In the genomic region with DNA sequence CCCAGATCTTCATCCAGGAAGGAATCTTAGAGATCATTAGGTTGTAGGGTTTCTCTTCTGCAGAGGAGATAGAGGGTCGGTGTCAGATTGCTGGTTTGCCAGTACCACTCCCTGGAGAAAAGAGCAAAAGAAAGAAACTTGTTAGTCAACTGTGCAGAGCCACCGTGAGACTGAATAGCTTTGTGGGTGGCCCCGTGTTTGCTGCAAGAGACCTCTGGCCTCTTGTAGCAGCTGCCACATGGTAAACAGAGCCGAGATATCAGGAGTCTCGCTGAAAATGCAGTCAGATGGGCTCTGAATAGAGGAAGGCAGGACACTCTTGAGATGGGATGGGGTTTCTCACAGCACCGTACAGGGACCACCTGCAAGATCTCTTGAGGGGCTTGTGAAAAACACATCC, we compare ENCODE assay signal across 18 cellular contexts.
A peak's percentile ranks its signal among the peaks of the same experiment; 100 is the strongest.
DNase-seq lines count a peak whose midpoint lies in the region; ATAC-seq, FAIRE-seq and TF ChIP-seq lines count a peak whose summit lies in the region.
"Had no signal": no experiment of that assay in that cellular context is flagged by ENCODE, and none has a peak within 500 bp of the region (broad histone marks: within the 10 kb centered on the region; RNA-seq: fewer than 3 reads in every experiment).

No MANE protein-coding gene starts in this region.

- H3K4me1 Mint-ChIP-seq in glutamatergic neuron (ENCODE audit: low read depth, unreplicated experiment), result peaks cover 45% of the 10 kb centered on the region

- H3K27me3 ChIP-seq in pancreas, result no peaks in the 10 kb centered on the region
- no peaks in the 10 kb centered on the region for H3K27me3 ChIP-seq in dorsolateral prefrontal cortex
- H3K27me3 ChIP-seq in H7 (ENCODE audit: control insufficient read depth, insufficient read depth, low read length), result no peaks in the 10 kb centered on the region
- H3K27me3 ChIP-seq: adrenal gland, thyroid gland had no signal

- no peaks in the 10 kb centered on the region for H3K36me3 Mint-ChIP-seq in glutamatergic neuron (ENCODE audit: unreplicated experiment)

- H3K27ac ChIP-seq in pancreas, result peak overlapping the region in 1 of 4 donors; percentile 23
- no peak overlapping the region for H3K27ac ChIP-seq in dorsolateral prefrontal cortex
- H3K27ac ChIP-seq: adrenal gland, thyroid gland, VCaP had no signal

- intact Hi-C loops in pancreas (cut with DNase I) (no loop called here), dorsolateral prefrontal cortex (cut with DNase I) (no loop called here)

- no peaks in the 10 kb centered on the region for H3K36me3 ChIP-seq in pancreas
- H3K36me3 ChIP-seq in H7 (replicated peaks; ENCODE audit: control insufficient read depth, insufficient read depth, low read length), result no peaks in the 10 kb centered on the region; the same call in none of the 2 replicates
- H3K36me3 ChIP-seq: adrenal gland had no signal

- DNase-seq in HuH-7.5 (ENCODE audit: low spot score) (peak; percentile 37), NCI-H345 (lab: John Stamatoyannopoulos, UW) (peak; percentile 39), glutamatergic neuron (no peak), pancreas (peak in 2 of 6 donors; percentile 42 to 51), GM19240 (ENCODE audit: insufficient read length, low spot score) (no peak), dorsolateral prefrontal cortex (no peak), H7 (no peak)
- DNase-seq: activated CD8-positive, alpha-beta T cell treated with anti-CD3 and anti-CD28 coated beads for 36 hours; adrenal gland; GF-D8; mammary epithelial cell; NCI-H2029 treated with DMSO at 0.1 percent for 48 hours; right cardiac atrium; stimulated activated CD4-positive, alpha-beta T cell treated with anti-CD3 and anti-CD28 coated beads, Interleukin-2, amount 100 ng/mL, for 24 hours; thyroid gland had no signal

- TF ChIP-seq CTCF in glutamatergic neuron (IDR thresholded peaks at IDR 0.05; ENCODE audit: partially characterized antibody, unreplicated experiment) (no peak), pancreas (IDR thresholded peaks at IDR 0.05) (no peak), dorsolateral prefrontal cortex (IDR thresholded peaks at IDR 0.05 in 54 of 56, conservative IDR thresholded peaks at IDR 0.05 in 2 of 56; ENCODE audit: low read depth in 1 of 56, partially characterized antibody in 56 of 56) (no peak)

- FAIRE-seq in pancreas (lab: Jason Lieb, UNC), result no peak

- peaks cover 10% of the 10 kb centered on the region for H3K27me3 Mint-ChIP-seq in glutamatergic neuron (ENCODE audit: unreplicated experiment)
- H3K27me3 Mint-ChIP-seq: activated CD8-positive, alpha-beta T cell treated with anti-CD3 and anti-CD28 coated beads for 36 hours had no signal

- H3K27ac Mint-ChIP-seq in glutamatergic neuron (ENCODE audit: unreplicated experiment), result peak overlapping the region; percentile 74
- H3K27ac Mint-ChIP-seq: activated CD8-positive, alpha-beta T cell treated with anti-CD3 and anti-CD28 coated beads for 36 hours had no signal

- H3K4me3 ChIP-seq in pancreas (no peak overlapping the region), dorsolateral prefrontal cortex (no peak overlapping the region), H7 (ENCODE audit: insufficient read depth, low read depth, low read length) (no peak overlapping the region)
- H3K4me3 ChIP-seq: adrenal gland, HAP-1, thyroid gland had no signal

- no peaks in the 10 kb centered on the region for H3K9me3 ChIP-seq in pancreas
- H3K9me3 ChIP-seq: adrenal gland, HAP-1, thyroid gland had no signal

- no peak overlapping the region for H3K4me3 Mint-ChIP-seq in glutamatergic neuron (ENCODE audit: unreplicated experiment)
- H3K4me3 Mint-ChIP-seq: activated CD8-positive, alpha-beta T cell treated with anti-CD3 and anti-CD28 coated beads for 36 hours had no signal

- WGBS in pancreas, 2 donors, result 23 to 25% methylated on average over 6 of the region's 6 CpGs

- peaks cover 6 to 10% (median 9%) of the 10 kb centered on the region in 3 donors for H3K4me1 ChIP-seq in pancreas

- peak; percentile 54 to 89 (median 74) for ATAC-seq in pancreas
- no peak for ATAC-seq in HG03097 (IDR thresholded peaks at IDR 0.05; ENCODE audit: low FRiP score, unreplicated experiment)
- ATAC-seq: activated CD8-positive, alpha-beta T cell treated with anti-CD3 and anti-CD28 coated beads for 36 hours; right cardiac atrium had no signal

- peaks cover 4% of the 10 kb centered on the region for H3K9me3 Mint-ChIP-seq in glutamatergic neuron (ENCODE audit: unreplicated experiment)
- H3K9me3 Mint-ChIP-seq: activated CD8-positive, alpha-beta T cell treated with anti-CD3 and anti-CD28 coated beads for 36 hours had no signal

Comparison
In these comparisons a context has a peak if more than half of its experiments do, and no peak if none do; other contexts are left out.
1. DNase-seq: peak in HuH-7.5 (single experiment) and NCI-H345 (single experiment); none in glutamatergic neuron (single experiment), GM19240 (single experiment), dorsolateral prefrontal cortex (0 of 10) and H7 (single experiment).